1 cellular context compared by ENCODE assay signal in genomic region chr2:152166633-152167032, GRCh38.
A peak's percentile ranks its signal among the peaks of the same experiment; 100 is the strongest.
TF ChIP-seq lines count a peak whose summit lies in the region.

No MANE protein-coding gene starts in this region.

TF ChIP-seq in K562, 482 proteins besides CTCF, POLR2A, EP300 and RAD21 (continued from another document and continues in another):
- TF ChIP-seq BCLAF1 (IDR thresholded peaks at IDR 0.05; ENCODE audit: borderline replicate concordance in 1 of 2, control insufficient read depth in 1 of 2, low read depth in 2 of 2, low read length in 1 of 2) (no peak), ZBTB8A (IDR thresholded peaks at IDR 0.05; ENCODE audit: partially characterized antibody) (no peak), TCF7L2 (IDR thresholded peaks at IDR 0.05; ENCODE audit: low read depth, low read length) (no peak), TEAD4 (IDR thresholded peaks at IDR 0.05; ENCODE audit: low read length) (peak; percentile 83), TEAD4 (CRISPR knock-in tag; IDR thresholded peaks at IDR 0.05; ENCODE audit: borderline replicate concordance) (no peak), HDAC2 (IDR thresholded peaks at IDR 0.05) (peak; percentile 76), KDM5B (IDR thresholded peaks at IDR 0.05; ENCODE audit: insufficient replicate concordance, low read depth, low read length) (no peak), ZNF77 (CRISPR knock-in tag; IDR thresholded peaks at IDR 0.05) (no peak), XRCC4 (IDR thresholded peaks at IDR 0.05; ENCODE audit: extremely low read depth, insufficient read depth, insufficient read length) (no peak), DDX20 (tag; IDR thresholded peaks at IDR 0.05; ENCODE audit: low read depth) (no peak), ZBTB12 (CRISPR knock-in tag; IDR thresholded peaks at IDR 0.05) (no peak), YY1 (IDR thresholded peaks at IDR 0.05; ENCODE audit: borderline replicate concordance in 1 of 3, control insufficient read depth in 1 of 3, extremely low read depth in 1 of 3, insufficient read depth in 3 of 3, insufficient read length in 1 of 3, insufficient replicate concordance in 2 of 3, low read depth in 1 of 3, low read length in 2 of 3) (no peak), CAMTA2 (CRISPR knock-in tag; conservative IDR thresholded peaks at IDR 0.05) (no peak), MTA2 (IDR thresholded peaks at IDR 0.05; ENCODE audit: low read depth) (peak; percentile 83), ARID4B (CRISPR knock-in tag; IDR thresholded peaks at IDR 0.05) (no peak), MEF2A (IDR thresholded peaks at IDR 0.05; ENCODE audit: control insufficient read depth, low read depth, low read length) (peak; percentile 93), VEZF1 (CRISPR knock-in tag; IDR thresholded peaks at IDR 0.05) (peak; percentile 15; the same call in 1 of the 2 replicates), BRD9 (IDR thresholded peaks at IDR 0.05; ENCODE audit: low read depth, partially characterized antibody) (no peak), MNT (conservative IDR thresholded peaks at IDR 0.05) (peak in 1 of 2 experiments; percentile 38; a peak in 1 of 4 replicates), BMI1 (IDR thresholded peaks at IDR 0.05; ENCODE audit: low read length) (no peak), ZNF224 (CRISPR knock-in tag; IDR thresholded peaks at IDR 0.05) (no peak), SRF (CRISPR knock-in tag; IDR thresholded peaks at IDR 0.05) (no peak), ZNF655 (CRISPR knock-in tag; IDR thresholded peaks at IDR 0.05) (no peak), TAL1 (IDR thresholded peaks at IDR 0.05) (peak; percentile 87), SNIP1 (IDR thresholded peaks at IDR 0.05; ENCODE audit: low read depth) (no peak), MITF (IDR thresholded peaks at IDR 0.05) (peak; percentile 16; the same call in 1 of the 2 replicates), HNRNPLL (IDR thresholded peaks at IDR 0.05; ENCODE audit: low read depth, low read length, poor library complexity, severe bottlenecking) (no peak), MLX (CRISPR knock-in tag; conservative IDR thresholded peaks at IDR 0.05) (no peak), ATF3 (IDR thresholded peaks at IDR 0.05) (peak; percentile 59), ATF3 (CRISPR knock-in tag; conservative IDR thresholded peaks at IDR 0.05) (no peak), ZHX1 (conservative IDR thresholded peaks at IDR 0.05; ENCODE audit: low read length) (no peak), IRF9 (tag; IDR thresholded peaks at IDR 0.05) (no peak), RBM34 (IDR thresholded peaks at IDR 0.05; ENCODE audit: borderline replicate concordance, insufficient read depth, low read length) (no peak), BACH1 (tag; IDR thresholded peaks at IDR 0.05) (no peak), KLF10 (CRISPR knock-in tag; IDR thresholded peaks at IDR 0.05) (no peak), TFAM (CRISPR knock-in tag; conservative IDR thresholded peaks at IDR 0.05) (no peak), ZNF347 (CRISPR knock-in tag; IDR thresholded peaks at IDR 0.05; ENCODE audit: low read depth) (no peak)
